1 cellular context compared by ENCODE assay signal in genomic region chr2:179263015-179263414, GRCh38.
A peak's percentile ranks its signal among the peaks of the same experiment; 100 is the strongest.
TF ChIP-seq lines count a peak whose summit lies in the region.

No MANE protein-coding gene starts in this region.

TF ChIP-seq in HepG2, 621 proteins besides CTCF, POLR2A, EP300 and RAD21 (continued from another document):
- TF ChIP-seq SOX13 (IDR thresholded peaks at IDR 0.05) (no peak), SOX13 (CRISPR knock-in tag; conservative IDR thresholded peaks at IDR 0.05 in 1 of 2, IDR thresholded peaks at IDR 0.05 in 1 of 2) (peak in 1 of 2 experiments; percentile 65; a peak in 1 of 4 replicates), SAP130 (CRISPR knock-in tag; IDR thresholded peaks at IDR 0.05; ENCODE audit: low read depth) (peak; percentile 72; the same call in 1 of the 2 replicates), HOMEZ (CRISPR knock-in tag; IDR thresholded peaks at IDR 0.05; ENCODE audit: low read depth) (peak; percentile 42; the same call in 1 of the 2 replicates), MXD4 (CRISPR knock-in tag; IDR thresholded peaks at IDR 0.05) (no peak), FOXJ3 (CRISPR knock-in tag; IDR thresholded peaks at IDR 0.05; ENCODE audit: borderline replicate concordance) (0 out of 2 replicates have a peak, but pooled peaks have one; percentile 8), BCL6 (CRISPR knock-in tag; IDR thresholded peaks at IDR 0.05) (peak; percentile 80; the same call in 1 of the 2 replicates), CREM (IDR thresholded peaks at IDR 0.05) (peak; percentile 58), CREM (CRISPR knock-in tag; IDR thresholded peaks at IDR 0.05) (no peak), RARA (CRISPR knock-in tag; IDR thresholded peaks at IDR 0.05) (0 out of 2 replicates have a peak, but pooled peaks have one; percentile 0), SOX6 (IDR thresholded peaks at IDR 0.05) (no peak), SOX6 (CRISPR knock-in tag; IDR thresholded peaks at IDR 0.05) (peak; percentile 42; the same call in 1 of the 2 replicates), ZNF772 (CRISPR knock-in tag; IDR thresholded peaks at IDR 0.05) (no peak), GTF3A (CRISPR knock-in tag; conservative IDR thresholded peaks at IDR 0.05) (no peak), GATAD2A (CRISPR knock-in tag; IDR thresholded peaks at IDR 0.05) (no peak; the same call in 1 of the 2 replicates), ZBTB21 (CRISPR knock-in tag; IDR thresholded peaks at IDR 0.05) (peak; percentile 85)
- TF ChIP-seq, protein P1, sequence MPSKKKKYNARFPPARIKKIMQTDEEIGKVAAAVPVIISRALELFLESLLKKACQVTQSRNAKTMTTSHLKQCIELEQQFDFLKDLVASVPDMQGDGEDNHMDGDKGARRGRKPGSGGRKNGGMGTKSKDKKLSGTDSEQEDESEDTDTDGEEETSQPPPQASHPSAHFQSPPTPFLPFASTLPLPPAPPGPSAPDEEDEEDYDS (CRISPR knock-in tag; IDR thresholded peaks at IDR 0.05) = 0 out of 2 replicates have a peak, but pooled peaks have one; percentile 15
- TF ChIP-seq, protein P2, sequence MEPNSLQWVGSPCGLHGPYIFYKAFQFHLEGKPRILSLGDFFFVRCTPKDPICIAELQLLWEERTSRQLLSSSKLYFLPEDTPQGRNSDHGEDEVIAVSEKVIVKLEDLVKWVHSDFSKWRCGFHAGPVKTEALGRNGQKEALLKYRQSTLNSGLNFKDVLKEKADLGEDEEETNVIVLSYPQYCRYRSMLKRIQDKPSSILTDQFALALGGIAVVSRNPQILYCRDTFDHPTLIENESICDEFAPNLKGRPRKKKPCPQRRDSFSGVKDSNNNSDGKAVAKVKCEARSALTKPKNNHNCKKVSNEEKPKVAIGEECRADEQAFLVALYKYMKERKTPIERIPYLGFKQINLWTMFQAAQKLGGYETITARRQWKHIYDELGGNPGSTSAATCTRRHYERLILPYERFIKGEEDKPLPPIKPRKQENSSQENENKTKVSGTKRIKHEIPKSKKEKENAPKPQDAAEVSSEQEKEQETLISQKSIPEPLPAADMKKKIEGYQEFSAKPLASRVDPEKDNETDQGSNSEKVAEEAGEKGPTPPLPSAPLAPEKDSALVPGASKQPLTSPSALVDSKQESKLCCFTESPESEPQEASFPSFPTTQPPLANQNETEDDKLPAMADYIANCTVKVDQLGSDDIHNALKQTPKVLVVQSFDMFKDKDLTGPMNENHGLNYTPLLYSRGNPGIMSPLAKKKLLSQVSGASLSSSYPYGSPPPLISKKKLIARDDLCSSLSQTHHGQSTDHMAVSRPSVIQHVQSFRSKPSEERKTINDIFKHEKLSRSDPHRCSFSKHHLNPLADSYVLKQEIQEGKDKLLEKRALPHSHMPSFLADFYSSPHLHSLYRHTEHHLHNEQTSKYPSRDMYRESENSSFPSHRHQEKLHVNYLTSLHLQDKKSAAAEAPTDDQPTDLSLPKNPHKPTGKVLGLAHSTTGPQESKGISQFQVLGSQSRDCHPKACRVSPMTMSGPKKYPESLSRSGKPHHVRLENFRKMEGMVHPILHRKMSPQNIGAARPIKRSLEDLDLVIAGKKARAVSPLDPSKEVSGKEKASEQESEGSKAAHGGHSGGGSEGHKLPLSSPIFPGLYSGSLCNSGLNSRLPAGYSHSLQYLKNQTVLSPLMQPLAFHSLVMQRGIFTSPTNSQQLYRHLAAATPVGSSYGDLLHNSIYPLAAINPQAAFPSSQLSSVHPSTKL (CRISPR knock-in tag; IDR thresholded peaks at IDR 0.05) = peak; percentile 52; the same call in 1 of the 2 replicates
